8 cellular contexts compared by ENCODE assay signal in the genomic region with DNA sequence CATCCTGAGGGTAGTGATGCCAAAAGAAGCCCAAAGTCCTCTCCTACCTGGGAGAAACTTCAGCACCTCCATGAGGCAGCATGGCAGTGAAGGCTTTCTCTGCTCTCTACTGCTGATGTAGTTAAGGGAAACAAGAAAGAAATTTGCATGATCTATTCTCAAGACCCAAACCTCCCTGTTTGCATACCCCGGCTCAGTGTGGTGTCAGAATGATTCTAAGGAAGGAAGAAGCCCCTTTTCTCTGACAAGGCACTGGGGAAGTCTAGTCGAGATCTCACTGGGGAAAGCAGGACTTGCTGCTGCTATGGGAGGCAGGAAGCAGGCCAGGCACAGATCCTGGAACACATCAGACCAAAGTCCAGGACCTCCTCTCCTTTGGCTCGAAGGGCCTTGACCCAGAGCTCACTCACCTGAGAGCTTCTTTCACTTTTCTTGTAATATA.
DNase-seq lines count a peak whose midpoint lies in the region; ATAC-seq and TF ChIP-seq lines count a peak whose summit lies in the region.
"Had no signal": no experiment of that assay in that cellular context is flagged by ENCODE, and none has a peak within 500 bp of the region (broad histone marks: within the 10 kb centered on the region; RNA-seq: fewer than 3 reads in every experiment).

No MANE protein-coding gene starts in this region.

- H3K4me1 ChIP-seq in MM.1S (ENCODE audit: low read length) (peaks cover 18% of the 10 kb centered on the region), SJCRH30 (no peaks in the 10 kb centered on the region), right atrium auricular region (no peaks in the 10 kb centered on the region)

- ATAC-seq in HG02588 (IDR thresholded peaks at IDR 0.05; ENCODE audit: unreplicated experiment): peak; percentile 90
- ATAC-seq in natural killer cell treated with Interleukin-12 subunit alpha and Interleukin-12 subunit beta and Interleukin-15 and Interleukin-18, amount 100 ng/mL, for 72 hours: peak; percentile 54 to 63

- H3K9me3 ChIP-seq in MM.1S (replicated peaks; ENCODE audit: insufficient read depth, low read length) (no peaks in the 10 kb centered on the region), SJCRH30 (replicated peaks) (no peaks in the 10 kb centered on the region), right atrium auricular region (no peaks in the 10 kb centered on the region)
- H3K9me3 ChIP-seq: upper lobe of left lung had no signal

- H3K27ac ChIP-seq in MM.1S (ENCODE audit: low read length): peak overlapping the region; percentile 40; the same call in 1 of the 2 replicates
- H3K27ac ChIP-seq in SJCRH30: no peak overlapping the region
- H3K27ac ChIP-seq in right atrium auricular region: no peak overlapping the region
- H3K27ac ChIP-seq: upper lobe of left lung had no signal

- H3K79me2 ChIP-seq in MM.1S (ENCODE audit: low read length): 0 out of 2 replicates have a peak, but pooled peaks cover 5% of the 10 kb centered on the region

- H3K27ac Mint-ChIP-seq in natural killer cell treated with Interleukin-12 subunit alpha and Interleukin-12 subunit beta and Interleukin-15 and Interleukin-18, amount 100 ng/mL, for 72 hours: peak overlapping the region; percentile 93 to 94

- H3K27me3 ChIP-seq in MM.1S (replicated peaks; ENCODE audit: insufficient read depth, low read length): no peaks in the 10 kb centered on the region
- no peaks in the 10 kb centered on the region for H3K27me3 ChIP-seq in SJCRH30
- H3K27me3 ChIP-seq in right atrium auricular region: no peaks in the 10 kb centered on the region
- H3K27me3 ChIP-seq: upper lobe of left lung had no signal

- DNase-seq in MM.1S (no peak), SJCRH30 (no peak), activated gamma-delta T cell treated with Interleukin-2 at 50 U/mL for 16 hours (no peak), right atrium auricular region (ENCODE audit: low spot score) (no peak)
- DNase-seq in natural killer cell treated with Interleukin-12 subunit alpha and Interleukin-12 subunit beta and Interleukin-15 and Interleukin-18, amount 100 ng/mL, for 72 hours (ENCODE audit: low spot score): no peak
- DNase-seq: upper lobe of left lung had no signal

- H3K27me3 Mint-ChIP-seq in natural killer cell treated with Interleukin-12 subunit alpha and Interleukin-12 subunit beta and Interleukin-15 and Interleukin-18, amount 100 ng/mL, for 72 hours: no peaks in the 10 kb centered on the region

- no peak overlapping the region for H3K9ac ChIP-seq in MM.1S (ENCODE audit: low read length)

- TF ChIP-seq CTCF in MM.1S (IDR thresholded peaks at IDR 0.05; ENCODE audit: low read length): no peak
- TF ChIP-seq CTCF in right atrium auricular region (IDR thresholded peaks at IDR 0.05): no peak

- peak overlapping the region; percentile 59 for H3K4me2 ChIP-seq in MM.1S (ENCODE audit: low read depth, low read length)

- peak overlapping the region; percentile 80 for H3K4me3 Mint-ChIP-seq in natural killer cell treated with Interleukin-12 subunit alpha and Interleukin-12 subunit beta and Interleukin-15 and Interleukin-18, amount 100 ng/mL, for 72 hours

- peaks cover 9% of the 10 kb centered on the region; the same call in 1 of the 2 replicates for H3F3A ChIP-seq in MM.1S (ENCODE audit: insufficient read depth, low read length)

- no peaks in the 10 kb centered on the region for H4K20me1 ChIP-seq in MM.1S (ENCODE audit: insufficient read depth, low read length)

- in situ Hi-C loops in GM18951 (cut with MboI; ENCODE audit: low sequenced_read_pairs, unreplicated experiment): no loop called here

- peaks cover 79 to 91% of the 10 kb centered on the region in 2 donors for H3K4me1 Mint-ChIP-seq in natural killer cell treated with Interleukin-12 subunit alpha and Interleukin-12 subunit beta and Interleukin-15 and Interleukin-18, amount 100 ng/mL, for 72 hours (ENCODE audit: low read depth in 2 of 2)

- no peaks in the 10 kb centered on the region for H3K9me3 Mint-ChIP-seq in natural killer cell treated with Interleukin-12 subunit alpha and Interleukin-12 subunit beta and Interleukin-15 and Interleukin-18, amount 100 ng/mL, for 72 hours

- H3K9me2 ChIP-seq in MM.1S (replicated peaks; ENCODE audit: insufficient read depth, low read length): no peaks in the 10 kb centered on the region

- H2AFZ ChIP-seq in MM.1S (ENCODE audit: low read length): no peak overlapping the region

- peaks cover 20% of the 10 kb centered on the region for H3K36me3 Mint-ChIP-seq in natural killer cell treated with Interleukin-12 subunit alpha and Interleukin-12 subunit beta and Interleukin-15 and Interleukin-18, amount 100 ng/mL, for 72 hours

- TF ChIP-seq POLR2A in GM18951 (IDR thresholded peaks at IDR 0.05; ENCODE audit: extremely low read depth, insufficient read depth, insufficient read length): peak; percentile 32

- no peaks in the 10 kb centered on the region for H3K36me3 ChIP-seq in MM.1S (replicated peaks; ENCODE audit: insufficient read depth, low read length)
- no peaks in the 10 kb centered on the region; the same call in 1 of the 2 replicates for H3K36me3 ChIP-seq in SJCRH30
- no peaks in the 10 kb centered on the region for H3K36me3 ChIP-seq in right atrium auricular region
- H3K36me3 ChIP-seq: upper lobe of left lung had no signal

- H3K4me3 ChIP-seq in MM.1S (ENCODE audit: low read length): peak overlapping the region; percentile 22; the same call in 1 of the 2 replicates
- no peak overlapping the region for H3K4me3 ChIP-seq in SJCRH30
- no peak overlapping the region for H3K4me3 ChIP-seq in right atrium auricular region
- H3K4me3 ChIP-seq: upper lobe of left lung had no signal
